1 cellular context compared by ENCODE assay signal in genomic region chr7:121026577-121027111, GRCh38.
TF ChIP-seq lines count a peak whose summit lies in the region.

No MANE protein-coding gene starts in this region.

TF ChIP-seq in HepG2, 621 proteins besides CTCF, POLR2A, EP300 and RAD21 (continued from another document):
- TF ChIP-seq ZNF362 (CRISPR knock-in tag; IDR thresholded peaks at IDR 0.05; ENCODE audit: borderline replicate concordance) (peak; percentile 69; the same call in 1 of the 2 replicates), E2F1 (CRISPR knock-in tag; IDR thresholded peaks at IDR 0.05) (no peak), BCL6 (CRISPR knock-in tag; IDR thresholded peaks at IDR 0.05) (peak; percentile 74), MAFK (conservative IDR thresholded peaks at IDR 0.05 in 1 of 2, IDR thresholded peaks at IDR 0.05 in 1 of 2; ENCODE audit: low read length in 2 of 2) (no peak), BATF2 (CRISPR knock-in tag; IDR thresholded peaks at IDR 0.05) (no peak), HNRNPK (IDR thresholded peaks at IDR 0.05; ENCODE audit: low read depth, low read length, poor library complexity, severe bottlenecking) (no peak), SOX13 (IDR thresholded peaks at IDR 0.05) (no peak), SOX13 (CRISPR knock-in tag; conservative IDR thresholded peaks at IDR 0.05 in 1 of 2, IDR thresholded peaks at IDR 0.05 in 1 of 2) (peak in 1 of 2 experiments; percentile 35; a peak in 1 of 4 replicates)
